ENCODE assay signal across 16 cellular contexts in genomic region chr3:170057550-170057949, GRCh38. TPM values are rescaled to one million over a fixed set of nuclear protein-coding genes. Genes with fewer than 3 reads are reported as not detected.
DNase-seq lines count a peak whose midpoint lies in the region; ATAC-seq and TF ChIP-seq lines count a peak whose summit lies in the region.
"Had no signal": no experiment of that assay in that cellular context is flagged by ENCODE, and none has a peak within 500 bp of the region (broad histone marks: within the 10 kb centered on the region; RNA-seq: fewer than 3 reads in every experiment).

No MANE protein-coding gene starts in this region.

- H3K36me3 ChIP-seq in colonic mucosa: no peaks in the 10 kb centered on the region
- H3K36me3 ChIP-seq in thyroid gland: no peaks in the 10 kb centered on the region
- H3K36me3 ChIP-seq: brain microvascular endothelial cell, tibial artery had no signal

- no peak for ATAC-seq in activated naive CD8-positive, alpha-beta T cell treated with anti-CD3 and anti-CD28 coated beads, Interleukin-2, amount 50 U/mL, for 24 hours
- ATAC-seq in GM19035 (IDR thresholded peaks at IDR 0.05; ENCODE audit: unreplicated experiment) (no peak), omental fat pad (ENCODE audit: low FRiP score) (no peak)
- ATAC-seq: left colon had no signal

- H3K27me3 ChIP-seq in colonic mucosa (no peaks in the 10 kb centered on the region), thyroid gland (no peaks in the 10 kb centered on the region)
- H3K27me3 ChIP-seq: brain microvascular endothelial cell, hepatocyte, tibial artery had no signal

- intact Hi-C loops in colonic mucosa (cut with DNase I): no loop called here
- intact Hi-C loops in thyroid gland (cut with DNase I): no loop called here

- H3K4me3 ChIP-seq in colonic mucosa (no peak overlapping the region), thyroid gland (replicated peaks in 1 of 3) (no peak overlapping the region)
- H3K4me3 ChIP-seq: hepatocyte, tibial artery had no signal

- no peaks in the 10 kb centered on the region for H3K9me3 Mint-ChIP-seq in activated naive CD8-positive, alpha-beta T cell (ENCODE audit: low read depth)
- no peaks in the 10 kb centered on the region for H3K9me3 Mint-ChIP-seq in activated naive CD8-positive, alpha-beta T cell treated with anti-CD3 and anti-CD28 coated beads, Interleukin-2, amount 50 U/mL, for 24 hours

- H3K4me1 Mint-ChIP-seq in activated naive CD8-positive, alpha-beta T cell (ENCODE audit: low read depth): peaks cover 19% of the 10 kb centered on the region
- peaks cover 42% of the 10 kb centered on the region for H3K4me1 Mint-ChIP-seq in activated naive CD8-positive, alpha-beta T cell treated with anti-CD3 and anti-CD28 coated beads, Interleukin-2, amount 50 U/mL, for 24 hours

- H3K9me3 ChIP-seq in colonic mucosa (no peaks in the 10 kb centered on the region), thyroid gland (no peaks in the 10 kb centered on the region)
- H3K9me3 ChIP-seq: tibial artery had no signal

- H3K27ac ChIP-seq in colonic mucosa (no peak overlapping the region), thyroid gland (no peak overlapping the region)
- H3K27ac ChIP-seq: brain microvascular endothelial cell, hepatocyte, tibial artery had no signal

- TF ChIP-seq CTCF in colonic mucosa (IDR thresholded peaks at IDR 0.05): no peak
- no peak for TF ChIP-seq CTCF in thyroid gland (IDR thresholded peaks at IDR 0.05)
- TF ChIP-seq CTCF in omental fat pad (IDR thresholded peaks at IDR 0.05): no peak

- H3K4me1 ChIP-seq in colonic mucosa (no peaks in the 10 kb centered on the region), thyroid gland (peaks cover 0 to 4% of the 10 kb centered on the region in 2 donors)
- H3K4me1 ChIP-seq: tibial artery had no signal

- H3K36me3 Mint-ChIP-seq in activated naive CD8-positive, alpha-beta T cell: peaks cover 2% of the 10 kb centered on the region
- no peaks in the 10 kb centered on the region for H3K36me3 Mint-ChIP-seq in activated naive CD8-positive, alpha-beta T cell treated with anti-CD3 and anti-CD28 coated beads, Interleukin-2, amount 50 U/mL, for 24 hours (ENCODE audit: low read depth)

- H3K27me3 Mint-ChIP-seq in activated naive CD8-positive, alpha-beta T cell: no peaks in the 10 kb centered on the region
- peaks cover 2% of the 10 kb centered on the region for H3K27me3 Mint-ChIP-seq in activated naive CD8-positive, alpha-beta T cell treated with anti-CD3 and anti-CD28 coated beads, Interleukin-2, amount 50 U/mL, for 24 hours

- 48 to 56% methylated on average over 3 of the region's 3 CpGs for WGBS in thyroid gland, 2 donors

- H3K27ac Mint-ChIP-seq in activated naive CD8-positive, alpha-beta T cell: peak overlapping the region; percentile 16
- no peak overlapping the region for H3K27ac Mint-ChIP-seq in activated naive CD8-positive, alpha-beta T cell treated with anti-CD3 and anti-CD28 coated beads, Interleukin-2, amount 50 U/mL, for 24 hours

- no peak for TF ChIP-seq POLR2A in thyroid gland (IDR thresholded peaks at IDR 0.05)

- H3K9ac ChIP-seq in colonic mucosa (ENCODE audit: low read depth in 2 of 2, low read length in 2 of 2): no peak overlapping the region

- H3K4me3 Mint-ChIP-seq in activated naive CD8-positive, alpha-beta T cell: no peak overlapping the region
- no peak overlapping the region for H3K4me3 Mint-ChIP-seq in activated naive CD8-positive, alpha-beta T cell treated with anti-CD3 and anti-CD28 coated beads, Interleukin-2, amount 50 U/mL, for 24 hours

- DNase-seq in activated naive CD8-positive, alpha-beta T cell treated with anti-CD3 and anti-CD28 coated beads, Interleukin-2, amount 50 U/mL, for 24 hours: no peak
- DNase-seq in NCI-H2196 treated with DMSO at 0.1 percent for 48 hours (lab: John Stamatoyannopoulos, UW; ENCODE audit: unreplicated experiment): peak; percentile 28
- peak; percentile 14 for DNase-seq in colonic mucosa
- DNase-seq in thyroid gland: peak; percentile 67 to 77
- no peak for DNase-seq in stimulated activated CD8-positive, alpha-beta memory T cell treated with anti-CD3 and anti-CD28 coated beads, Interleukin-4, amount 100 ng/mL, for 48 hours
- DNase-seq in omental fat pad (ENCODE audit: low spot score): no peak
- DNase-seq: activated CD4-positive, alpha-beta T cell treated with anti-CD3 and anti-CD28 coated beads, Interleukin-2, amount 50 U/mL, for 48 hours; activated naive CD4-positive, alpha-beta T cell; brain microvascular endothelial cell; left colon; SHP77; T-helper 9 cell; tibial artery had no signal

RNA-seq across cellular contexts. Expression of gene GPR160, which starts 19.8 kb away (rescaled TPM):
- 10 to 100 TPM; 56.4 to 78.4 TPM for total RNA-seq in colonic mucosa
- total RNA-seq in thyroid gland: 10 to 100 TPM in 2 of 4 donors, 1 to 10 TPM in 2; 9.3 to 17.5 (median 10.1) TPM
- 10 to 100 TPM in 2 of 4 donors, 1 to 10 TPM in 2; 1.4 to 27.7 (median 9.4) TPM for total RNA-seq in omental fat pad

Comparison
In these comparisons a context has a peak if more than half of its experiments do, and no peak if none do; other contexts are left out.
1. DNase-seq: peak in NCI-H2196 treated with DMSO at 0.1 percent for 48 hours (single experiment), colonic mucosa (single experiment) and thyroid gland (2 of 2); none in activated naive CD8-positive, alpha-beta T cell treated with anti-CD3 and anti-CD28 coated beads, Interleukin-2, amount 50 U/mL, for 24 hours (single experiment), stimulated activated CD8-positive, alpha-beta memory T cell treated with anti-CD3 and anti-CD28 coated beads, Interleukin-4, amount 100 ng/mL, for 48 hours (single experiment) and omental fat pad (single experiment).